In the genomic region with DNA sequence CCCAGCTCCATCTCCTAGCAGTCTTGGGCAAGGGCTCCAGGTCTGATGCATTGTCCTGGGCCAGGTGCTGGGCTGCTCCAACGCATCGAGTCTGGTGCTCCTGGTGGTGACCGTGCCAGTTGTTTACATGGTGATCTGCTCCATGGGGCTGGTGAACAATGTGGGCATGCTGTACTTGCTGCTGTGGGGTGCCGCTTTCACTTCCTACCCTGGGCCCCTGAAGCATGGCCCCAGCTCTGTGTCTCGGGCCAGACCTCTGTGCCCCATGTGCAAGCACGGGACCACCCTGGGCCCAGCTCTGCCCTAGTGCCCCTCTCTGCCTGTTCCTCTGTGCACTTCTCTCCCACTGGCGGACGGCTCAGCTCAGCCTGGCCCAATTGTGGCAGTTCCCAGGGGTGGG, we compare ENCODE assay signal across 1 cellular context.
TF ChIP-seq lines count a peak whose summit lies in the region.

No MANE protein-coding gene starts in this region.

TF ChIP-seq in H1, 55 proteins besides CTCF, POLR2A, EP300 and RAD21:
- no peak for TF ChIP-seq KDM1A (IDR thresholded peaks at IDR 0.05; ENCODE audit: borderline replicate concordance, low read length)
- no peak for TF ChIP-seq CHD2 (IDR thresholded peaks at IDR 0.05; ENCODE audit: low read length)
